In the genomic region with DNA sequence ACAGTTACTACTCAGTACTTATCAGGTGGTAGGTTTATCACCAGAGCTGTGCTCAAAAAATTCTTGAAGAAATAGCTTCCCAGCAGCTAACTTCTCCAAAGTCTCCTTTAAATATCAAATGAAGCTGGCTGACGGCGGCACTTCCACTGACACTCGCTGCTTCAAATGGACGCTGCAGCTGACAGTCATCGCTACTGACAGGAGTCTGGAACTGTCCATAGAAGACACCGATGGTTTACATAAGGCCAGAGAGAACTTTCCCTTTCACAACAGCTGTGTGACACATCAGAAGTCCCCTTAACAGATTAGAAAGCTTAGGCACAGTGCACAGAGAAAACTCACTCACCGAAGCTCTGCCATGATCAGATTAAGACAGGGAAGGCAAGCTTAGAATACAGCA, we compare ENCODE assay signal across 1 cellular context.
TF ChIP-seq lines count a peak whose summit lies in the region.

No MANE protein-coding gene starts in this region.

TF ChIP-seq in K562, 482 proteins besides CTCF, POLR2A, EP300 and RAD21 (continued from another document):
- TF ChIP-seq, protein P1, sequence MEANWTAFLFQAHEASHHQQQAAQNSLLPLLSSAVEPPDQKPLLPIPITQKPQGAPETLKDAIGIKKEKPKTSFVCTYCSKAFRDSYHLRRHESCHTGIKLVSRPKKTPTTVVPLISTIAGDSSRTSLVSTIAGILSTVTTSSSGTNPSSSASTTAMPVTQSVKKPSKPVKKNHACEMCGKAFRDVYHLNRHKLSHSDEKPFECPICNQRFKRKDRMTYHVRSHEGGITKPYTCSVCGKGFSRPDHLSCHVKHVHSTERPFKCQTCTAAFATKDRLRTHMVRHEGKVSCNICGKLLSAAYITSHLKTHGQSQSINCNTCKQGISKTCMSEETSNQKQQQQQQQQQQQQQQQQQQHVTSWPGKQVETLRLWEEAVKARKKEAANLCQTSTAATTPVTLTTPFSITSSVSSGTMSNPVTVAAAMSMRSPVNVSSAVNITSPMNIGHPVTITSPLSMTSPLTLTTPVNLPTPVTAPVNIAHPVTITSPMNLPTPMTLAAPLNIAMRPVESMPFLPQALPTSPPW (CRISPR knock-in tag; IDR thresholded peaks at IDR 0.05): no peak
- no peak for TF ChIP-seq SP1 (CRISPR knock-in tag; IDR thresholded peaks at IDR 0.05)
- no peak for TF ChIP-seq ZNF699 (CRISPR knock-in tag; IDR thresholded peaks at IDR 0.05; ENCODE audit: insufficient replicate concordance)
- TF ChIP-seq, protein P2, sequence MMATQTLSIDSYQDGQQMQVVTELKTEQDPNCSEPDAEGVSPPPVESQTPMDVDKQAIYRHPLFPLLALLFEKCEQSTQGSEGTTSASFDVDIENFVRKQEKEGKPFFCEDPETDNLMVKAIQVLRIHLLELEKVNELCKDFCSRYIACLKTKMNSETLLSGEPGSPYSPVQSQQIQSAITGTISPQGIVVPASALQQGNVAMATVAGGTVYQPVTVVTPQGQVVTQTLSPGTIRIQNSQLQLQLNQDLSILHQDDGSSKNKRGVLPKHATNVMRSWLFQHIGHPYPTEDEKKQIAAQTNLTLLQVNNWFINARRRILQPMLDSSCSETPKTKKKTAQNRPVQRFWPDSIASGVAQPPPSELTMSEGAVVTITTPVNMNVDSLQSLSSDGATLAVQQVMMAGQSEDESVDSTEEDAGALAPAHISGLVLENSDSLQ (IDR thresholded peaks at IDR 0.05): peak; percentile 60; the same call in 1 of the 2 replicates
TF ChIP-seq in K562: peak in this region for 2.
